ENCODE assay signal across 12 cellular contexts in the genomic region with DNA sequence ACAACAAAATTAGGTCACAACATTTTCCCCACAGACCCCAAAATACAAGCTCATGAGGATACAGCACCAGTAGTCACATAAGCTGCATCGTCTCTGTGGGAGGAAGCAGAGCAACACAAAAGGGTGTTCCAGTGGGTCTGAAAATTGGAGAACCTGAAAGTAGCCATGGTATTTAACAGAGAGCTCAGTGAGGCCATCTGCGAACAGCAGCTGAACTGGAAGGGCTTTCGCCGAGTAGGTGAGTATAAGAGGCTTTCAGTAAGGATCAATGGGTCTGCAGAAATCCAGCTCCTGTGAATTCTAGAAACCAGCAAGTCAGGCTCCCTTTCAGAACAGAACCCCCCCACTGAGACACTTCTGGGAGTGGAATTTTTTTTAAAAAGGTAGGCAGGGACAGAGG.
"Had no signal": no experiment of that assay in that cellular context is flagged by ENCODE, and none has a peak within 500 bp of the region (broad histone marks: within the 10 kb centered on the region; RNA-seq: fewer than 3 reads in every experiment).

No MANE protein-coding gene starts in this region.

- DNase-seq: activated CD4-positive, alpha-beta T cell treated with anti-CD3 and anti-CD28 coated beads, Interleukin-2, amount 10 ng/mL, durations not matched to agents 24 days and 14 days; activated CD8-positive, alpha-beta memory T cell treated with anti-CD3 and anti-CD28 coated beads for 24 hours; activated naive CD4-positive, alpha-beta T cell treated with anti-CD3 and anti-CD28 coated beads for 36 hours; activated T-cell treated with anti-CD3 and anti-CD28 coated beads for 4 hours; esophagus squamous epithelium; foreskin fibroblast; glutamatergic neuron; stimulated activated CD4-positive, alpha-beta T cell treated with anti-CD3 and anti-CD28 coated beads, Interleukin-2, amount 100 ng/mL, for 48 hours had no signal

- H3K36me3 Mint-ChIP-seq: natural killer cell treated with Interleukin-12 subunit alpha and Interleukin-12 subunit beta and Interleukin-15 and Interleukin-18, amount 100 ng/mL, for 72 hours had no signal

- H3K27ac ChIP-seq: esophagus squamous epithelium, vagina had no signal

- H3K9me3 ChIP-seq: esophagus squamous epithelium, vagina had no signal

- ATAC-seq: activated T-helper 17 cell treated with anti-CD3 and anti-CD28 coated beads, Interleukin-2, amount 50 U/mL, for 72 hours; natural killer cell treated with Interleukin-12 subunit alpha and Interleukin-12 subunit beta and Interleukin-15 and Interleukin-18, amount 100 ng/mL, for 72 hours had no signal

- H3K4me1 ChIP-seq: esophagus squamous epithelium, vagina had no signal

- FAIRE-seq: astrocyte had no signal

- H3K9me3 Mint-ChIP-seq: activated CD4-positive, alpha-beta T cell treated with anti-CD3 and anti-CD28 coated beads, Interleukin-2, amount 10 ng/mL, durations not matched to agents 24 days and 14 days; activated naive CD4-positive, alpha-beta T cell treated with anti-CD3 and anti-CD28 coated beads for 36 hours; activated T-helper 17 cell treated with anti-CD3 and anti-CD28 coated beads, Interleukin-2, amount 50 U/mL, for 72 hours; natural killer cell treated with Interleukin-12 subunit alpha and Interleukin-12 subunit beta and Interleukin-15 and Interleukin-18, amount 100 ng/mL, for 72 hours had no signal

- H3K4me3 ChIP-seq: esophagus squamous epithelium, vagina had no signal

- H3K4me3 Mint-ChIP-seq: activated CD4-positive, alpha-beta T cell treated with anti-CD3 and anti-CD28 coated beads, Interleukin-2, amount 10 ng/mL, durations not matched to agents 24 days and 14 days; activated naive CD4-positive, alpha-beta T cell treated with anti-CD3 and anti-CD28 coated beads for 36 hours; activated T-helper 17 cell treated with anti-CD3 and anti-CD28 coated beads, Interleukin-2, amount 50 U/mL, for 72 hours; natural killer cell treated with Interleukin-12 subunit alpha and Interleukin-12 subunit beta and Interleukin-15 and Interleukin-18, amount 100 ng/mL, for 72 hours had no signal

- H3K27ac Mint-ChIP-seq: activated CD4-positive, alpha-beta T cell treated with anti-CD3 and anti-CD28 coated beads, Interleukin-2, amount 10 ng/mL, durations not matched to agents 24 days and 14 days; activated naive CD4-positive, alpha-beta T cell treated with anti-CD3 and anti-CD28 coated beads for 36 hours; activated T-helper 17 cell treated with anti-CD3 and anti-CD28 coated beads, Interleukin-2, amount 50 U/mL, for 72 hours; natural killer cell treated with Interleukin-12 subunit alpha and Interleukin-12 subunit beta and Interleukin-15 and Interleukin-18, amount 100 ng/mL, for 72 hours had no signal

- H3K4me1 Mint-ChIP-seq: activated CD4-positive, alpha-beta T cell treated with anti-CD3 and anti-CD28 coated beads, Interleukin-2, amount 10 ng/mL, durations not matched to agents 24 days and 14 days; activated T-helper 17 cell treated with anti-CD3 and anti-CD28 coated beads, Interleukin-2, amount 50 U/mL, for 72 hours had no signal

- H3K36me3 ChIP-seq: esophagus squamous epithelium, vagina had no signal

- H3K27me3 ChIP-seq: esophagus squamous epithelium, vagina had no signal
